Comparison of ENCODE assay signal across 1 cellular context in the genomic region with DNA sequence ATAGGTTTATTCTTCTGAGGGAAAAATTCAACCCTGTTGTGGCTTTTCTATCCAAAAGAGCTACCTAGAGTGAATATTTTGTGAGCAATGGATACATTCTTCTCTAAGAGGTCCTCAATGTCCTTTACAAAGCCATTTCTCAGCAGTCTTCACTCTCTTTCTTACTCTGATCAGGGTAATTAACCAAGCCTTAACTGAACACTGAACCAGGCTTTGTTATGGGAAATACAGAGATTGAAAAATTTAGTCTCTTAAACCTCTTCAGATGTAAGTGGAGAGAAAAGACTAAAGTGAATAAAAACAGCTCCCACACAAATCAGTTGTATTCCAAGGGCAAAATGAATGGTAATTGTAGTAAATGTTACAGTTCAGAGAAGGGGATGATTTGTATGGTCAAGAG.
TF ChIP-seq lines count a peak whose summit lies in the region.

No MANE protein-coding gene starts in this region.

TF ChIP-seq in A549, 52 proteins besides CTCF, POLR2A, EP300 and RAD21:
- no peak for TF ChIP-seq KDM1A (IDR thresholded peaks at IDR 0.05; ENCODE audit: low read depth)
- TF ChIP-seq ZNF302 (CRISPR knock-in tag; IDR thresholded peaks at IDR 0.05): no peak
- TF ChIP-seq ESRRA (IDR thresholded peaks at IDR 0.05; ENCODE audit: borderline replicate concordance, low read length): no peak
- no peak for TF ChIP-seq ZFP36 (IDR thresholded peaks at IDR 0.05; ENCODE audit: borderline replicate concordance, partially characterized antibody)
- TF ChIP-seq, protein P1, sequence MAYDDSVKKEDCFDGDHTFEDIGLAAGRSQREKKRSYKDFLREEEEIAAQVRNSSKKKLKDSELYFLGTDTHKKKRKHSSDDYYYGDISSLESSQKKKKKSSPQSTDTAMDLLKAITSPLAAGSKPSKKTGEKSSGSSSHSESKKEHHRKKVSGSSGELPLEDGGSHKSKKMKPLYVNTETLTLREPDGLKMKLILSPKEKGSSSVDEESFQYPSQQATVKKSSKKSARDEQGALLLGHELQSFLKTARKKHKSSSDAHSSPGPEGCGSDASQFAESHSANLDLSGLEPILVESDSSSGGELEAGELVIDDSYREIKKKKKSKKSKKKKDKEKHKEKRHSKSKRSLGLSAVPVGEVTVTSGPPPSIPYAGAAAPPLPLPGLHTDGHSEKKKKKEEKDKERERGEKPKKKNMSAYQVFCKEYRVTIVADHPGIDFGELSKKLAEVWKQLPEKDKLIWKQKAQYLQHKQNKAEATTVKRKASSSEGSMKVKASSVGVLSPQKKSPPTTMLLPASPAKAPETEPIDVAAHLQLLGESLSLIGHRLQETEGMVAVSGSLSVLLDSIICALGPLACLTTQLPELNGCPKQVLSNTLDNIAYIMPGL (CRISPR knock-in tag; IDR thresholded peaks at IDR 0.05; ENCODE audit: borderline replicate concordance): no peak
- TF ChIP-seq RFX5 (IDR thresholded peaks at IDR 0.05): no peak
- no peak for TF ChIP-seq SREBF2 (IDR thresholded peaks at IDR 0.05)
- no peak for TF ChIP-seq ATOH8 (CRISPR knock-in tag; IDR thresholded peaks at IDR 0.05; ENCODE audit: low read depth)
- TF ChIP-seq FOSL2 (IDR thresholded peaks at IDR 0.05): no peak
- TF ChIP-seq FOSL2 (CRISPR knock-in tag; IDR thresholded peaks at IDR 0.05): no peak
